16 cellular contexts compared by ENCODE assay signal in the genomic region with DNA sequence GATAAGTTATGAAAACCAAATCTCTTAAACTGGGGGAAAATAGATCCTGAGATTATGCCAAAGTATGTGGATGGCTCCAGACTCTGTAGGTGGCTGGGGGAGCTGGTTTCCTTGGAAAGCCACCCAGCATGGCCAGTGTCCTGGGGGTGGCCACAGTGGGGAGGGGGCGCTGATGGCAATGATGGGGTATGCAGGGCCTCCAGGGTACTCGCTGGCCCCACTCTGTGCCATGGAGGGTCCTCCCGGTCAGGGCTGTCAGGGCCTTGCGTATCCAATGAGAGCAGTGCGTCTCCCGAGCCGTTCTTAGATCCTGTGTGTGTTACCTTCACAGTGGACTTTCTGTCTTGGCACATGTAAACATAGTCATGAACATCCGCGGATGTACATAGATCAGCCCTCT.
DNase-seq lines count a peak whose midpoint lies in the region; ATAC-seq, FAIRE-seq and TF ChIP-seq lines count a peak whose summit lies in the region.
"Had no signal": no experiment of that assay in that cellular context is flagged by ENCODE, and none has a peak within 500 bp of the region (broad histone marks: within the 10 kb centered on the region; RNA-seq: fewer than 3 reads in every experiment).

No MANE protein-coding gene starts in this region.

- peaks cover 5 to 10% of the 10 kb centered on the region in 2 donors for H3K36me3 ChIP-seq in kidney (ENCODE audit: control insufficient read depth in 1 of 2, insufficient read depth in 2 of 2, low read length in 2 of 2)

- no peaks in the 10 kb centered on the region for H3K9me3 Mint-ChIP-seq in central memory CD8-positive, alpha-beta T cell
- no peaks in the 10 kb centered on the region for H3K9me3 Mint-ChIP-seq in stimulated activated naive B cell treated with anti-CD40 and anti-IgM and Interleukin-4, amounts not matched to agents 10 μg/mL and 1 μg/mL and 100 μg/mL, for 72 hours
- no peaks in the 10 kb centered on the region for H3K9me3 Mint-ChIP-seq in effector memory CD8-positive, alpha-beta T cell
- H3K9me3 Mint-ChIP-seq: CD4-positive, CD25-positive, alpha-beta regulatory T cell had no signal

- H3K4me1 Mint-ChIP-seq in central memory CD8-positive, alpha-beta T cell: peaks cover 5% of the 10 kb centered on the region
- peaks cover 0 to 5% of the 10 kb centered on the region in 2 donors for H3K4me1 Mint-ChIP-seq in stimulated activated naive B cell treated with anti-CD40 and anti-IgM and Interleukin-4, amounts not matched to agents 10 μg/mL and 1 μg/mL and 100 μg/mL, for 72 hours
- peaks cover 2 to 9% of the 10 kb centered on the region in 2 donors for H3K4me1 Mint-ChIP-seq in effector memory CD8-positive, alpha-beta T cell (ENCODE audit: low read depth in 2 of 2)

- ATAC-seq in right cardiac atrium: peak; percentile 44 to 49
- no peak for ATAC-seq in Right ventricle myocardium superior (ENCODE audit: poor library complexity)
- no peak for ATAC-seq in central memory CD8-positive, alpha-beta T cell (replicated peaks; ENCODE audit: extremely low read depth, poor library complexity, severe bottlenecking)
- no peak for ATAC-seq in stimulated activated naive B cell treated with anti-CD40 and anti-IgM and Interleukin-4, amounts not matched to agents 10 μg/mL and 1 μg/mL and 100 μg/mL, for 72 hours (replicated peaks)
- no peak for ATAC-seq in effector memory CD8-positive, alpha-beta T cell (replicated peaks)
- ATAC-seq: HepG2 had no signal

- over 99% methylated on average over 9 of the region's 9 CpGs for WGBS in right cardiac atrium

- intact Hi-C loops in right cardiac atrium (cut with DNase I) (no loop called here), Right ventricle myocardium superior (cut with DNase I) (no loop called here), kidney (cut with DNase I) (no loop called here)

- H3K4me3 ChIP-seq in right cardiac atrium (ENCODE audit: low read length): no peak overlapping the region
- no peak overlapping the region for H3K4me3 ChIP-seq in kidney (ENCODE audit: low read length in 2 of 2)
- H3K4me3 ChIP-seq: BLaER1 treated with 17β-estradiol and CSF1 and Interleukin-3, amounts not matched to agents 10 nM and 100 nM had no signal

- H3K4me1 ChIP-seq in right cardiac atrium (ENCODE audit: control insufficient read depth, insufficient read depth, low read length) (no peaks in the 10 kb centered on the region), kidney (ENCODE audit: control insufficient read depth in 1 of 2, insufficient read depth in 1 of 2, low read depth in 1 of 2, low read length in 2 of 2) (no peaks in the 10 kb centered on the region)
- H3K4me1 ChIP-seq: BLaER1 treated with 17β-estradiol and CSF1 and Interleukin-3, amounts not matched to agents 10 nM and 100 nM had no signal

- TF ChIP-seq CTCF in kidney (IDR thresholded peaks at IDR 0.05; ENCODE audit: borderline replicate concordance, extremely low read depth, insufficient read depth): no peak

- H3K9ac ChIP-seq in kidney (ENCODE audit: low read length in 2 of 2): no peak overlapping the region
- H3K9ac ChIP-seq: BLaER1 treated with 17β-estradiol and CSF1 and Interleukin-3, amounts not matched to agents 10 nM and 100 nM had no signal

- peak overlapping the region; percentile 19 for H3K27ac Mint-ChIP-seq in central memory CD8-positive, alpha-beta T cell (ENCODE audit: low read depth)
- H3K27ac Mint-ChIP-seq in stimulated activated naive B cell treated with anti-CD40 and anti-IgM and Interleukin-4, amounts not matched to agents 10 μg/mL and 1 μg/mL and 100 μg/mL, for 72 hours: peak overlapping the region; percentile 20
- peak overlapping the region in 1 of 2 donors; percentile 35 for H3K27ac Mint-ChIP-seq in effector memory CD8-positive, alpha-beta T cell

- H3K27me3 Mint-ChIP-seq in central memory CD8-positive, alpha-beta T cell: no peaks in the 10 kb centered on the region
- no peaks in the 10 kb centered on the region for H3K27me3 Mint-ChIP-seq in stimulated activated naive B cell treated with anti-CD40 and anti-IgM and Interleukin-4, amounts not matched to agents 10 μg/mL and 1 μg/mL and 100 μg/mL, for 72 hours
- no peaks in the 10 kb centered on the region for H3K27me3 Mint-ChIP-seq in effector memory CD8-positive, alpha-beta T cell
- H3K27me3 Mint-ChIP-seq: CD4-positive, CD25-positive, alpha-beta regulatory T cell had no signal

- FAIRE-seq in kidney (lab: Jason Lieb, UNC): no peak
- FAIRE-seq: H54, HepG2, HTR-8/SVneo had no signal

- H3K27me3 ChIP-seq in right cardiac atrium (ENCODE audit: control insufficient read depth, insufficient read depth): no peaks in the 10 kb centered on the region
- H3K27me3 ChIP-seq: BLaER1 treated with 17β-estradiol and CSF1 and Interleukin-3, amounts not matched to agents 10 nM and 100 nM had no signal

- no peaks in the 10 kb centered on the region for H3K9me3 ChIP-seq in right cardiac atrium (ENCODE audit: control insufficient read depth, low read length)
- no peaks in the 10 kb centered on the region for H3K9me3 ChIP-seq in kidney (ENCODE audit: control insufficient read depth in 1 of 2, low read length in 2 of 2)
- H3K9me3 ChIP-seq: BLaER1 treated with 17β-estradiol and CSF1 and Interleukin-3, amounts not matched to agents 10 nM and 100 nM had no signal

- H3K27ac ChIP-seq in right cardiac atrium (ENCODE audit: low read length): no peak overlapping the region
- H3K27ac ChIP-seq in kidney (ENCODE audit: low read depth in 2 of 2, low read length in 2 of 2): no peak overlapping the region
- H3K27ac ChIP-seq: BLaER1 treated with 17β-estradiol and CSF1 and Interleukin-3, amounts not matched to agents 10 nM and 100 nM had no signal

- H3K36me3 Mint-ChIP-seq in central memory CD8-positive, alpha-beta T cell (ENCODE audit: insufficient read depth): peaks cover 16% of the 10 kb centered on the region
- H3K36me3 Mint-ChIP-seq in stimulated activated naive B cell treated with anti-CD40 and anti-IgM and Interleukin-4, amounts not matched to agents 10 μg/mL and 1 μg/mL and 100 μg/mL, for 72 hours: peaks cover 30 to 36% of the 10 kb centered on the region in 2 donors
- H3K36me3 Mint-ChIP-seq in effector memory CD8-positive, alpha-beta T cell (ENCODE audit: insufficient read depth): peaks cover 35% of the 10 kb centered on the region

- no peak for DNase-seq in right cardiac atrium
- no peak for DNase-seq in Right ventricle myocardium superior
- DNase-seq in central memory CD8-positive, alpha-beta T cell (ENCODE audit: low spot score in 2 of 2): no peak
- DNase-seq in kidney: peak; percentile 64
- no peak for DNase-seq in stimulated activated naive B cell treated with anti-CD40 and anti-IgM and Interleukin-4, amounts not matched to agents 10 μg/mL and 1 μg/mL and 100 μg/mL, for 72 hours
- DNase-seq in stimulated activated naive CD4-positive, alpha-beta T cell (lab: John Stamatoyannopoulos, UW): no peak
- DNase-seq in effector memory CD8-positive, alpha-beta T cell: no peak
- no peak for DNase-seq in stimulated activated CD8-positive, alpha-beta memory T cell treated with anti-CD3 and anti-CD28 coated beads, Interleukin-4, amount 100 ng/mL, for 48 hours
- DNase-seq: ACHN; CD4-positive, CD25-positive, alpha-beta regulatory T cell; DMS53; GF-D8 had no signal

- no peak overlapping the region for H3K4me3 Mint-ChIP-seq in central memory CD8-positive, alpha-beta T cell
- H3K4me3 Mint-ChIP-seq in stimulated activated naive B cell treated with anti-CD40 and anti-IgM and Interleukin-4, amounts not matched to agents 10 μg/mL and 1 μg/mL and 100 μg/mL, for 72 hours: no peak overlapping the region
- H3K4me3 Mint-ChIP-seq in effector memory CD8-positive, alpha-beta T cell: no peak overlapping the region
- H3K4me3 Mint-ChIP-seq: CD4-positive, CD25-positive, alpha-beta regulatory T cell had no signal

Comparison
In these comparisons a context has a peak if more than half of its experiments do, and no peak if none do; other contexts are left out.
1. ATAC-seq: peak in right cardiac atrium (2 of 2); none in Right ventricle myocardium superior (single experiment), central memory CD8-positive, alpha-beta T cell (single experiment), stimulated activated naive B cell treated with anti-CD40 and anti-IgM and Interleukin-4, amounts not matched to agents 10 μg/mL and 1 μg/mL and 100 μg/mL, for 72 hours (0 of 2) and effector memory CD8-positive, alpha-beta T cell (single experiment).